ENCODE assay signal across 8 cellular contexts in the genomic region with DNA sequence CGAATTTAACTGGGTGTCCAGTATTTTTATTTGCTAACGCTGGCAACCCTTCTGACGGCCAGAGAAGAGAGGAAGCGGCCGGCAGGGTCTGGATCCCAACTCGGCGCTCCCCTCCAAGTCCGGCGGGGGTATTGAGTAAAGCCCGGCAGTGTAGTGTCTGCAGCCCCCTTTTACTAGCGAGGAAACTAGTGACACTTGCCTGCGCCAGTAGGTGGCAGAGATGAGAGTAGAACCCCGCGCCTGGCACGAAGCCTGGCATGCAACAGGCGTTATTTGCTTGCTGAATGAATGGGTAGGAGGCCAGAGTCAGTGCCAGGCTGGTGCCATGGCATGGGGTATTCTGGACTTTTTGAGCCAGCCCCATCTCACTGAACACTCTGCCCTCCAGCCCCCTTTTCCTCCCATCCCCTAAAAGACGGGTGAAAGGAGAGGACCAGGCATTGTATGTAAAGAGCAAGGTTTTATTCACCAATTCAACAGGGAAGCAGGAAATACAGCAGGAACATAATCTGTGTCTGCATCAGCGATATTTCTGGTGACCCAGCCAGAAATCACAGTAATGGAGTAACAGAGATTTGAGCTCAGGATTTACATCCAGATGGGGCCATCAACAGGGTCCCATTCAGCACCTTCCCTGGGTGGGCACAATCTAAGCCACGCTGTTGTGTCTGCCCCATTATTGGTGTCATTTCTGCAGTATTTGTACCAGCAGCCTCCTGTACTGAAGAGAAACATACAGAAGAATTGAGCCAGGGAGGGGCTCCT. TPM values are rescaled to one million over a fixed set of nuclear protein-coding genes. Genes with fewer than 3 reads are reported as not detected.
DNase-seq lines count a peak whose midpoint lies in the region; ATAC-seq, FAIRE-seq and TF ChIP-seq lines count a peak whose summit lies in the region.

No MANE protein-coding gene starts in this region.

- peaks cover 4 to 16% of the 10 kb centered on the region in 2 donors for H3K4me1 ChIP-seq in breast epithelium

- FAIRE-seq in D721Med (lab: Jason Lieb, UNC) = no peak

- H3K27me3 ChIP-seq in breast epithelium = no peaks in the 10 kb centered on the region

- no peaks in the 10 kb centered on the region for H3K9me3 ChIP-seq in breast epithelium

- intact Hi-C loops in breast epithelium (cut with DNase I; ENCODE audit: low total_unique reads) = no loop called here

- ATAC-seq in HG02642 (IDR thresholded peaks at IDR 0.05; ENCODE audit: poor library complexity, unreplicated experiment) (peak; percentile 32), GM18867 (IDR thresholded peaks at IDR 0.05; ENCODE audit: unreplicated experiment) (no peak)

- H3K27ac ChIP-seq in breast epithelium (peak overlapping the region; percentile 92 to 96), skin epidermis (peak overlapping the region in 20 of 21 experiments; percentile 62 to 93 (median 86))

- TF ChIP-seq POLR2A in breast epithelium (IDR thresholded peaks at IDR 0.05) = no peak

- TF ChIP-seq CTCF in D721Med (IDR thresholded peaks at IDR 0.05; ENCODE audit: insufficient read depth, missing control alignments) (peak; percentile 79), WI38 (IDR thresholded peaks at IDR 0.05; ENCODE audit: low read depth, low read length) (peak; percentile 67), breast epithelium (IDR thresholded peaks at IDR 0.05) (peak; percentile 13 to 63 (median 61))

- H3K36me3 ChIP-seq in breast epithelium = no peaks in the 10 kb centered on the region

- H3K4me3 ChIP-seq in WI38 (ENCODE audit: low read depth, low read length) = peak overlapping the region; percentile 94
- peak overlapping the region; percentile 68 to 95 (median 94) for H3K4me3 ChIP-seq in breast epithelium
- peak overlapping the region; percentile 57 to 85 (median 81) for H3K4me3 ChIP-seq in skin epidermis

- peak; percentile 50 for DNase-seq in D721Med (ENCODE audit: insufficient read length, low spot score)
- DNase-seq in NCI-H2171 treated with DMSO at 0.1 percent for 48 hours (lab: John Stamatoyannopoulos, UW) = peak; percentile 86
- DNase-seq in breast epithelium (ENCODE audit: low spot score in 2 of 2) = peak; percentile 68 to 78
- peak; percentile 68 for DNase-seq in iPS-NIHi11 (ENCODE audit: low spot score)

RNA-seq across cellular contexts. Expression of a gene that starts 0.8 kb away (rescaled TPM):
- total RNA-seq in breast epithelium = 10 to 100 TPM; 13.8 to 35.0 (median 30.8) TPM

RNA-seq across cellular contexts. Expression of a gene that starts 3.1 kb away (rescaled TPM):
- 10 to 100 TPM; 13.8 to 26.9 (median 15.7) TPM for total RNA-seq in breast epithelium

RNA-seq across cellular contexts. Expression of a gene that starts 54.1 kb away (rescaled TPM):
- 10 to 100 TPM in 2 of 3 donors, 1 to 10 TPM in 1; 7.8 to 14.8 (median 14.4) TPM for total RNA-seq in breast epithelium
